In genomic region chr3:57594144-57594543, GRCh38 we compare ENCODE assay signal across 10 cellular contexts. TPM values are rescaled to one million over a fixed set of nuclear protein-coding genes. Genes with fewer than 3 reads are reported as not detected.
A peak's percentile ranks its signal among the peaks of the same experiment; 100 is the strongest.
DNase-seq lines count a peak whose midpoint lies in the region; ATAC-seq and TF ChIP-seq lines count a peak whose summit lies in the region.
"Had no signal": no experiment of that assay in that cellular context is flagged by ENCODE, and none has a peak within 500 bp of the region (broad histone marks: within the 10 kb centered on the region; RNA-seq: fewer than 3 reads in every experiment).

No MANE protein-coding gene starts in this region.

- DNase-seq in BJ (ENCODE audit: low read depth), result no peak
- no peak for DNase-seq in naive thymus-derived CD4-positive, alpha-beta T cell
- no peak for DNase-seq in NCI-H526 treated with DMSO at 0.1 percent for 48 hours (lab: John Stamatoyannopoulos, UW)
- DNase-seq in dedifferentiated amniotic fluid mesenchymal stem cell (ENCODE audit: extremely low spot score), result no peak
- DNase-seq in HuH-7 (ENCODE audit: low spot score), result no peak
- DNase-seq in HPDE6-E6E7 (ENCODE audit: extremely low spot score), result no peak
- DNase-seq: activated naive CD4-positive, alpha-beta T cell; NCI-H524 had no signal

- TF ChIP-seq CTCF in BJ (IDR thresholded peaks at IDR 0.05; ENCODE audit: insufficient read depth, low read depth, low read length), result no peak
- no peak for TF ChIP-seq CTCF in KMS-11 (conservative IDR thresholded peaks at IDR 0.05; ENCODE audit: low read depth, low read length)
- TF ChIP-seq CTCF in brain (conservative IDR thresholded peaks at IDR 0.05), result no peak

- no peaks in the 10 kb centered on the region for H4K20me1 ChIP-seq in KMS-11 (ENCODE audit: insufficient read depth)

- peaks cover 59% of the 10 kb centered on the region for H3K36me3 Mint-ChIP-seq in brain
- H3K36me3 Mint-ChIP-seq in naive thymus-derived CD4-positive, alpha-beta T cell, result peaks cover 0 to 14% (median 4%) of the 10 kb centered on the region in 5 donors

- peaks cover 76% of the 10 kb centered on the region for H3K79me2 ChIP-seq in KMS-11 (ENCODE audit: insufficient read depth, low read depth)

- no peak overlapping the region for H3K27ac ChIP-seq in KMS-11
- H3K27ac ChIP-seq in naive thymus-derived CD4-positive, alpha-beta T cell (ENCODE audit: low read depth, low read length), result no peak overlapping the region

- H3K27me3 ChIP-seq in BJ (ENCODE audit: control insufficient read depth, insufficient read depth, low read length), result no peaks in the 10 kb centered on the region
- no peaks in the 10 kb centered on the region for H3K27me3 ChIP-seq in KMS-11 (ENCODE audit: insufficient read depth, low read depth)
- H3K27me3 ChIP-seq in naive thymus-derived CD4-positive, alpha-beta T cell (ENCODE audit: control insufficient read depth in 2 of 2, insufficient read depth in 2 of 2, low read length in 2 of 2), result no peaks in the 10 kb centered on the region

- intact Hi-C loops in naive thymus-derived CD4-positive, alpha-beta T cell (cut with micrococcal nuclease), result no loop called here

- H3K36me3 ChIP-seq in BJ (ENCODE audit: control insufficient read depth, insufficient read depth, low read length) (peaks cover 1% of the 10 kb centered on the region; the same call in 1 of the 2 replicates), KMS-11 (ENCODE audit: insufficient read depth) (no peaks in the 10 kb centered on the region; the same call in 1 of the 2 replicates)
- H3K36me3 ChIP-seq in naive thymus-derived CD4-positive, alpha-beta T cell (ENCODE audit: control insufficient read depth in 2 of 3, insufficient read depth in 3 of 3, low read length in 3 of 3), result peaks cover 0 to 5% (median 0%) of the 10 kb centered on the region in 3 experiments

- H3K27ac Mint-ChIP-seq in brain, result peak overlapping the region in 2 of 5 experiments; percentile 49 to 98
- peak overlapping the region in 7 of 9 donors; percentile 2 to 95 (median 45) for H3K27ac Mint-ChIP-seq in naive thymus-derived CD4-positive, alpha-beta T cell

- no peak overlapping the region for H3K9ac ChIP-seq in KMS-11

- H3K4me3 ChIP-seq in BJ (ENCODE audit: low read depth, low read length) (peak overlapping the region; percentile 95), KMS-11 (IDR thresholded peaks at IDR 0.05; ENCODE audit: insufficient read depth, low read depth, low read length) (no peak overlapping the region)
- H3K4me3 ChIP-seq in naive thymus-derived CD4-positive, alpha-beta T cell (ENCODE audit: low read length), result no peak overlapping the region

- peaks cover 0 to 9% (median 3%) of the 10 kb centered on the region in 5 experiments for H3K9me3 Mint-ChIP-seq in brain
- H3K9me3 Mint-ChIP-seq in naive thymus-derived CD4-positive, alpha-beta T cell, result peaks cover 0 to 4% (median 0%) of the 10 kb centered on the region in 11 donors

- POLR2A ChIA-PET in BJ (lab: Charles Lee), result interaction anchor here (0.6 kb wide), 1 partner anchor 13 kb away, joined by 3 read pairs; no protein-coding TSS in a partner anchor
- POLR2A ChIA-PET in naive thymus-derived CD4-positive, alpha-beta T cell (lab: Charles Lee), result interaction anchor here (0.8 to 4.2 kb wide), 3 partner anchors 37 to 162 kb away, joined by 3 to 36 read pairs (median 11); partner anchors contain the start of genes DENND6A and SLMAP

- peaks cover 17% of the 10 kb centered on the region for H3K27me3 Mint-ChIP-seq in brain
- no peaks in the 10 kb centered on the region for H3K27me3 Mint-ChIP-seq in naive thymus-derived CD4-positive, alpha-beta T cell

- H3K4me2 ChIP-seq in KMS-11, result peak overlapping the region; percentile 67; the same call in 1 of the 2 replicates

- peak overlapping the region; percentile 93 to 99 (median 95) for H3K4me3 Mint-ChIP-seq in brain
- peak overlapping the region in 7 of 10 donors; percentile 57 to 99 (median 97) for H3K4me3 Mint-ChIP-seq in naive thymus-derived CD4-positive, alpha-beta T cell

- peaks cover 70% of the 10 kb centered on the region for H3K4me1 Mint-ChIP-seq in brain
- H3K4me1 Mint-ChIP-seq in naive thymus-derived CD4-positive, alpha-beta T cell, result peaks cover 28 to 62% (median 48%) of the 10 kb centered on the region in 7 donors

- peaks cover 16% of the 10 kb centered on the region for H3K4me1 ChIP-seq in KMS-11 (ENCODE audit: low read depth, poor library complexity, severe bottlenecking)
- peaks cover 26 to 27% of the 10 kb centered on the region in 2 donors for H3K4me1 ChIP-seq in naive thymus-derived CD4-positive, alpha-beta T cell (ENCODE audit: control insufficient read depth in 2 of 2, insufficient read depth in 2 of 2, low read length in 2 of 2)

- no peaks in the 10 kb centered on the region for H3K9me3 ChIP-seq in naive thymus-derived CD4-positive, alpha-beta T cell (ENCODE audit: control insufficient read depth in 2 of 3, low read length in 3 of 3)

- CTCF ChIA-PET in BJ (lab: Yijun Ruan, JAX), result no interaction called here
- CTCF ChIA-PET in naive thymus-derived CD4-positive, alpha-beta T cell (lab: Charles Lee), result no interaction called here

- ATAC-seq in naive thymus-derived CD4-positive, alpha-beta T cell, result no peak

- no peak overlapping the region for H2AFZ ChIP-seq in KMS-11 (ENCODE audit: low read depth)

RNA-seq across cellular contexts. Expression of gene ARF4, which starts 3.0 kb away (rescaled TPM):
- polyA plus RNA-seq in BJ (2011; rRNA removed) (476 and 810 TPM in 2 replicates), brain (ENCODE audit: insufficient read depth, low read depth, low replicate concordance) (107 TPM)
- 352 and 840 TPM in 2 replicates for polyA minus RNA-seq in BJ (2011; rRNA and poly(A)+ RNA removed)
- 10 to 100 TPM; 50.9 to 85.5 (median 57.5) TPM for total RNA-seq in naive thymus-derived CD4-positive, alpha-beta T cell
- 100 to 1,000 TPM; 128 to 130 TPM for polyA plus RNA-seq in naive thymus-derived CD4-positive, alpha-beta T cell

RNA-seq across cellular contexts. Expression of gene PDE12, which starts 38.1 kb away (rescaled TPM):
- polyA plus RNA-seq in BJ (2011; rRNA removed) (9.6 and 10.4 TPM in 2 replicates), brain (ENCODE audit: insufficient read depth, low read depth, low replicate concordance) (5.4 TPM)
- polyA minus RNA-seq in BJ (2011; rRNA and poly(A)+ RNA removed), result 22.7 and 30.5 TPM in 2 replicates
- total RNA-seq in naive thymus-derived CD4-positive, alpha-beta T cell, result 10 to 100 TPM; 24.0 to 35.5 (median 27.8) TPM
- 10 to 100 TPM; 15.1 to 24.5 TPM for polyA plus RNA-seq in naive thymus-derived CD4-positive, alpha-beta T cell

RNA-seq across cellular contexts. Expression of gene DNAH12, which starts 50.0 kb away (rescaled TPM):
- polyA plus RNA-seq in BJ (2011; rRNA removed), result 0.01 TPM in 1 of 2 replicates, not detected in the other
- polyA minus RNA-seq in BJ (2011; rRNA and poly(A)+ RNA removed), result not detected in 2 replicates
- not detected for polyA plus RNA-seq in brain (ENCODE audit: insufficient read depth, low read depth, low replicate concordance)
- under 1 TPM; 0.05 to 0.51 (median 0.19) TPM for total RNA-seq in naive thymus-derived CD4-positive, alpha-beta T cell
- not detected for polyA plus RNA-seq in naive thymus-derived CD4-positive, alpha-beta T cell
